ENCODE assay signal across 19 cellular contexts in genomic region chr21:39029086-39029772, GRCh38.
DNase-seq lines count a peak whose midpoint lies in the region; ATAC-seq and TF ChIP-seq lines count a peak whose summit lies in the region.
"Had no signal": no experiment of that assay in that cellular context is flagged by ENCODE, and none has a peak within 500 bp of the region (broad histone marks: within the 10 kb centered on the region; RNA-seq: fewer than 3 reads in every experiment).

No MANE protein-coding gene starts in this region.

- 42 to 48% methylated on average over 7 of the region's 7 CpGs for WGBS in heart right ventricle, 2 donors

- in situ Hi-C loops in brain microvascular endothelial cell (cut with HindIII; ENCODE audit: low pct_ligation_motif_present, low sequenced_read_pairs), result no loop called here

- no peak for TF ChIP-seq CTCF in heart right ventricle (IDR thresholded peaks at IDR 0.05)
- TF ChIP-seq CTCF in brain microvascular endothelial cell (IDR thresholded peaks at IDR 0.05; ENCODE audit: low read depth, low read length, missing control alignments), result no peak
- no peak for TF ChIP-seq CTCF in vagina (IDR thresholded peaks at IDR 0.05)

- H3K9me3 ChIP-seq in heart right ventricle (peaks cover 0 to 24% (median 3%) of the 10 kb centered on the region in 11 donors), vagina (no peaks in the 10 kb centered on the region)
- H3K9me3 ChIP-seq: A549 had no signal

- CTCF ChIA-PET in HEK293T (lab: Yijun Ruan, JAX), result no interaction called here

- H3K4me1 ChIP-seq in heart right ventricle, result peaks cover 0 to 34% (median 25%) of the 10 kb centered on the region in 9 donors
- peaks cover 6% of the 10 kb centered on the region for H3K4me1 ChIP-seq in vagina
- H3K4me1 ChIP-seq: A549 had no signal

- DNase-seq in heart right ventricle (no peak), Right ventricle myocardium inferior (ENCODE audit: missing footprints) (no peak), brain microvascular endothelial cell (peak; percentile 54), hepatic stellate cell (ENCODE audit: low spot score) (peak; percentile 76), vagina (ENCODE audit: extremely low spot score in 2 of 2) (no peak), C1 segment of cervical spinal cord (lab: John Stamatoyannopoulos, UW) (no peak), HEK293T (ENCODE audit: extremely low spot score) (no peak), glomerular visceral epithelial cell (ENCODE audit: extremely low spot score) (no peak)
- DNase-seq: activated CD4-positive, alpha-beta T cell treated with anti-CD3 and anti-CD28 coated beads for 36 hours; activated CD8-positive, alpha-beta memory T cell treated with anti-CD3 and anti-CD28 coated beads, Interleukin-2, amount 50 U/mL, for 48 hours; activated naive CD4-positive, alpha-beta T cell treated with anti-CD3 and anti-CD28 coated beads, Interleukin-2, amount 10 ng/mL, durations not matched to agents 7 days and 5 days; foreskin melanocyte; GOT3; midbrain; occipital lobe; SIG-M5; stimulated activated naive B cell treated with anti-CD40 and anti-IgM and Interleukin-4, amounts not matched to agents 10 μg/mL and 1 μg/mL and 100 μg/mL, for 72 hours; upper lobe of left lung had no signal

- ATAC-seq in heart right ventricle (peak in 5 of 8 donors; percentile 15 to 64 (median 45)), Right ventricle myocardium inferior (no peak)
- ATAC-seq: A549; activated CD4-positive, alpha-beta T cell treated with anti-CD3 and anti-CD28 coated beads for 36 hours; stimulated activated naive B cell treated with anti-CD40 and anti-IgM and Interleukin-4, amounts not matched to agents 10 μg/mL and 1 μg/mL and 100 μg/mL, for 72 hours had no signal

- H3K4me3 ChIP-seq in heart right ventricle (no peak overlapping the region), brain microvascular endothelial cell (ENCODE audit: low read depth, low read length) (no peak overlapping the region), vagina (no peak overlapping the region)
- H3K4me3 ChIP-seq: A549, upper lobe of left lung had no signal

- H3K36me3 ChIP-seq in heart right ventricle (no peaks in the 10 kb centered on the region), brain microvascular endothelial cell (replicated peaks) (no peaks in the 10 kb centered on the region), vagina (no peaks in the 10 kb centered on the region)
- H3K36me3 ChIP-seq: upper lobe of left lung had no signal

- H3K27ac ChIP-seq in heart right ventricle (peak overlapping the region in 4 of 10 donors; percentile 42 to 68 (median 56)), brain microvascular endothelial cell (no peak overlapping the region), vagina (peak overlapping the region; percentile 26)
- H3K27ac ChIP-seq: A549 had no signal

- no peaks in the 10 kb centered on the region for H3K27me3 ChIP-seq in heart right ventricle
- no peaks in the 10 kb centered on the region for H3K27me3 ChIP-seq in brain microvascular endothelial cell (replicated peaks)
- no peaks in the 10 kb centered on the region for H3K27me3 ChIP-seq in vagina
- H3K27me3 ChIP-seq: upper lobe of left lung had no signal

- no peak for TF ChIP-seq POLR2A in vagina (IDR thresholded peaks at IDR 0.05)

- POLR2A ChIA-PET in HEK293T (lab: Yijun Ruan, JAX), result no interaction called here

- intact Hi-C loops in heart right ventricle (cut with DNase I), result loop anchor here in 1 of 10 donors (10.0 kb wide), 1 partner anchor 224 kb away; the partner anchor contains the start of gene ETS2
- intact Hi-C loops in Right ventricle myocardium inferior (cut with DNase I), result no loop called here
- intact Hi-C loops in vagina (cut with DNase I), result no loop called here

TF ChIP-seq in HEK293T, 16 proteins besides CTCF, POLR2A, EP300 and RAD21:
- no peak for TF ChIP-seq FOXM1 (IDR thresholded peaks at IDR 0.05; ENCODE audit: borderline replicate concordance)
- no peak for TF ChIP-seq ARNT (IDR thresholded peaks at IDR 0.05)
- no peak for TF ChIP-seq TARDBP (IDR thresholded peaks at IDR 0.05)
- TF ChIP-seq HDGF (IDR thresholded peaks at IDR 0.05; ENCODE audit: borderline replicate concordance), result no peak
- TF ChIP-seq L3MBTL2 (conservative IDR thresholded peaks at IDR 0.05), result no peak
- TF ChIP-seq, protein P1, sequence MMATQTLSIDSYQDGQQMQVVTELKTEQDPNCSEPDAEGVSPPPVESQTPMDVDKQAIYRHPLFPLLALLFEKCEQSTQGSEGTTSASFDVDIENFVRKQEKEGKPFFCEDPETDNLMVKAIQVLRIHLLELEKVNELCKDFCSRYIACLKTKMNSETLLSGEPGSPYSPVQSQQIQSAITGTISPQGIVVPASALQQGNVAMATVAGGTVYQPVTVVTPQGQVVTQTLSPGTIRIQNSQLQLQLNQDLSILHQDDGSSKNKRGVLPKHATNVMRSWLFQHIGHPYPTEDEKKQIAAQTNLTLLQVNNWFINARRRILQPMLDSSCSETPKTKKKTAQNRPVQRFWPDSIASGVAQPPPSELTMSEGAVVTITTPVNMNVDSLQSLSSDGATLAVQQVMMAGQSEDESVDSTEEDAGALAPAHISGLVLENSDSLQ (IDR thresholded peaks at IDR 0.05), result no peak
- TF ChIP-seq FOXK2 (IDR thresholded peaks at IDR 0.05), result no peak
- no peak for TF ChIP-seq CTBP1 (IDR thresholded peaks at IDR 0.05; ENCODE audit: borderline replicate concordance)
- no peak for TF ChIP-seq ZNF384 (IDR thresholded peaks at IDR 0.05)
- no peak for TF ChIP-seq SUZ12 (IDR thresholded peaks at IDR 0.05)
- TF ChIP-seq FOXA1 (IDR thresholded peaks at IDR 0.05), result no peak
- no peak for TF ChIP-seq BHLHE40 (IDR thresholded peaks at IDR 0.05; ENCODE audit: borderline replicate concordance)
- no peak for TF ChIP-seq ELF4 (IDR thresholded peaks at IDR 0.05)
- TF ChIP-seq NFRKB (IDR thresholded peaks at IDR 0.05), result no peak

Comparison
In these comparisons a context has a peak if more than half of its experiments do, and no peak if none do; other contexts are left out.
1. DNase-seq: peak in brain microvascular endothelial cell (single experiment) and hepatic stellate cell (single experiment); none in heart right ventricle (0 of 2), Right ventricle myocardium inferior (single experiment), vagina (0 of 2), C1 segment of cervical spinal cord (0 of 14), HEK293T (single experiment) and glomerular visceral epithelial cell (single experiment).